ENCODE assay signal across 1 cellular context in the genomic region with DNA sequence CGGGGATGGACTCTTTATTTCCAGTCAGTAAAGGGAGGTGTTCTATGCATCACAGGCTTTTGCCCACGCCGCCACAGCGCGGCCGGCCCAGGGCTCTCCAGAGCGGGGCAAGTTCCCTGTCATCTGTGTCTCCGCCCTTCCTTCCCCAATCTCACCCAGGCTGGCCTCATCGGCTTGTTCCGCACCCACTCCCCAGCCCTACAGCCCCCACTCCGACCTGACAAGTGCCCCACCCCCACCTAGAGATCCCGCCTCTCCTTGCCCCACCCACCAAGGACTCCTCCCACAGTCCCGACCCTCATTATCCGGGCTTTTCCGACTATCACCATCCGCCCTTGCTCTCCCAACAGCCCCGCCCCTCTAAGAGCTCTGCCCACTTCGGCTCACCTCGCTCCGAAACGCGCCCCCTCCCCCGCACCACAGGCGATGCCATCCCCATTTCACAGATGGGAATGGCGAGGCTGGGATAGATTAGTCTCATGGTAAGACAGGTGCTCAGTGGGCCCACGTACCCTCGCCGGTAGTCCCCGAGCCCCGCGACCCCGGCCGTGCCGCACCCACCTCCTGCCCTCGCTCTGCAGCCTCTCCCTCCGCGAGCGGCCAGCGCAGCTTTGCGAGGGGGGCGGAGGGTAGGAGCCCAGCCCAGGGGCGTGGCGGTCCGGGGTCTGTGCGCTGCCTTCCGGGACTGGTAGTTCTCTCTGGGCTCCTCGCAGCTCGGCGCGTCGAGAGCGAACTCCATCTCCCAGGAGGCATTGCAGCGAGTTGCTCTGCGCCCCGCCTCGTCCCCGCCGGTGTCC.
TF ChIP-seq lines count a peak whose summit lies in the region.

A gene with protein sequence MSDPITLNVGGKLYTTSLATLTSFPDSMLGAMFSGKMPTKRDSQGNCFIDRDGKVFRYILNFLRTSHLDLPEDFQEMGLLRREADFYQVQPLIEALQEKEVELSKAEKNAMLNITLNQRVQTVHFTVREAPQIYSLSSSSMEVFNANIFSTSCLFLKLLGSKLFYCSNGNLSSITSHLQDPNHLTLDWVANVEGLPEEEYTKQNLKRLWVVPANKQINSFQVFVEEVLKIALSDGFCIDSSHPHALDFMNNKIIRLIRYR (minus strand): TSS at position 615 of the 797 bp plus-strand sequence. CDS start 14,072 bp downstream, outside the sequence.

TF ChIP-seq in HepG2, 621 proteins besides CTCF, POLR2A, EP300 and RAD21 (continued from another document and continues in another):
- TF ChIP-seq FIP1L1 (IDR thresholded peaks at IDR 0.05; ENCODE audit: borderline replicate concordance, insufficient read depth, low read depth, low read length) (no peak), ZNF746 (CRISPR knock-in tag; IDR thresholded peaks at IDR 0.05) (peak; percentile 66; the same call in 1 of the 2 replicates), GATA4 (IDR thresholded peaks at IDR 0.05; ENCODE audit: borderline replicate concordance, low read depth) (no peak), JUND (CRISPR knock-in tag; IDR thresholded peaks at IDR 0.05) (no peak), STAT5B (CRISPR knock-in tag; IDR thresholded peaks at IDR 0.05) (no peak), ZNF350 (CRISPR knock-in tag; IDR thresholded peaks at IDR 0.05; ENCODE audit: borderline replicate concordance, low read depth) (peak; percentile 62; the same call in 1 of the 2 replicates), ZNF224 (CRISPR knock-in tag; IDR thresholded peaks at IDR 0.05) (no peak), MLLT10 (CRISPR knock-in tag; IDR thresholded peaks at IDR 0.05) (no peak), ZNF780A (CRISPR knock-in tag; IDR thresholded peaks at IDR 0.05) (0 out of 2 replicates have a peak, but pooled peaks have one; percentile 32), ZNF792 (CRISPR knock-in tag; IDR thresholded peaks at IDR 0.05) (peak; percentile 77), SAFB2 (CRISPR knock-in tag; IDR thresholded peaks at IDR 0.05; ENCODE audit: borderline replicate concordance, low read depth) (peak; percentile 71; the same call in 1 of the 2 replicates), NFKB2 (CRISPR knock-in tag; IDR thresholded peaks at IDR 0.05; ENCODE audit: borderline replicate concordance) (no peak), STAG1 (CRISPR knock-in tag; IDR thresholded peaks at IDR 0.05) (no peak), POGZ (CRISPR knock-in tag; IDR thresholded peaks at IDR 0.05) (peak; percentile 90), ZFP62 (CRISPR knock-in tag; IDR thresholded peaks at IDR 0.05) (no peak), NFIB (CRISPR knock-in tag; IDR thresholded peaks at IDR 0.05; ENCODE audit: borderline replicate concordance) (no peak), RBAK (CRISPR knock-in tag; IDR thresholded peaks at IDR 0.05) (no peak), FOXA1 (IDR thresholded peaks at IDR 0.05) (no peak), FOXA1 (CRISPR knock-in tag; IDR thresholded peaks at IDR 0.05) (no peak), BHLHE40 (IDR thresholded peaks at IDR 0.05; ENCODE audit: low read length) (no peak), ELF4 (CRISPR knock-in tag; IDR thresholded peaks at IDR 0.05; ENCODE audit: borderline replicate concordance) (no peak), ZNF253 (CRISPR knock-in tag; IDR thresholded peaks at IDR 0.05; ENCODE audit: borderline replicate concordance) (no peak)
- TF ChIP-seq, protein P1, sequence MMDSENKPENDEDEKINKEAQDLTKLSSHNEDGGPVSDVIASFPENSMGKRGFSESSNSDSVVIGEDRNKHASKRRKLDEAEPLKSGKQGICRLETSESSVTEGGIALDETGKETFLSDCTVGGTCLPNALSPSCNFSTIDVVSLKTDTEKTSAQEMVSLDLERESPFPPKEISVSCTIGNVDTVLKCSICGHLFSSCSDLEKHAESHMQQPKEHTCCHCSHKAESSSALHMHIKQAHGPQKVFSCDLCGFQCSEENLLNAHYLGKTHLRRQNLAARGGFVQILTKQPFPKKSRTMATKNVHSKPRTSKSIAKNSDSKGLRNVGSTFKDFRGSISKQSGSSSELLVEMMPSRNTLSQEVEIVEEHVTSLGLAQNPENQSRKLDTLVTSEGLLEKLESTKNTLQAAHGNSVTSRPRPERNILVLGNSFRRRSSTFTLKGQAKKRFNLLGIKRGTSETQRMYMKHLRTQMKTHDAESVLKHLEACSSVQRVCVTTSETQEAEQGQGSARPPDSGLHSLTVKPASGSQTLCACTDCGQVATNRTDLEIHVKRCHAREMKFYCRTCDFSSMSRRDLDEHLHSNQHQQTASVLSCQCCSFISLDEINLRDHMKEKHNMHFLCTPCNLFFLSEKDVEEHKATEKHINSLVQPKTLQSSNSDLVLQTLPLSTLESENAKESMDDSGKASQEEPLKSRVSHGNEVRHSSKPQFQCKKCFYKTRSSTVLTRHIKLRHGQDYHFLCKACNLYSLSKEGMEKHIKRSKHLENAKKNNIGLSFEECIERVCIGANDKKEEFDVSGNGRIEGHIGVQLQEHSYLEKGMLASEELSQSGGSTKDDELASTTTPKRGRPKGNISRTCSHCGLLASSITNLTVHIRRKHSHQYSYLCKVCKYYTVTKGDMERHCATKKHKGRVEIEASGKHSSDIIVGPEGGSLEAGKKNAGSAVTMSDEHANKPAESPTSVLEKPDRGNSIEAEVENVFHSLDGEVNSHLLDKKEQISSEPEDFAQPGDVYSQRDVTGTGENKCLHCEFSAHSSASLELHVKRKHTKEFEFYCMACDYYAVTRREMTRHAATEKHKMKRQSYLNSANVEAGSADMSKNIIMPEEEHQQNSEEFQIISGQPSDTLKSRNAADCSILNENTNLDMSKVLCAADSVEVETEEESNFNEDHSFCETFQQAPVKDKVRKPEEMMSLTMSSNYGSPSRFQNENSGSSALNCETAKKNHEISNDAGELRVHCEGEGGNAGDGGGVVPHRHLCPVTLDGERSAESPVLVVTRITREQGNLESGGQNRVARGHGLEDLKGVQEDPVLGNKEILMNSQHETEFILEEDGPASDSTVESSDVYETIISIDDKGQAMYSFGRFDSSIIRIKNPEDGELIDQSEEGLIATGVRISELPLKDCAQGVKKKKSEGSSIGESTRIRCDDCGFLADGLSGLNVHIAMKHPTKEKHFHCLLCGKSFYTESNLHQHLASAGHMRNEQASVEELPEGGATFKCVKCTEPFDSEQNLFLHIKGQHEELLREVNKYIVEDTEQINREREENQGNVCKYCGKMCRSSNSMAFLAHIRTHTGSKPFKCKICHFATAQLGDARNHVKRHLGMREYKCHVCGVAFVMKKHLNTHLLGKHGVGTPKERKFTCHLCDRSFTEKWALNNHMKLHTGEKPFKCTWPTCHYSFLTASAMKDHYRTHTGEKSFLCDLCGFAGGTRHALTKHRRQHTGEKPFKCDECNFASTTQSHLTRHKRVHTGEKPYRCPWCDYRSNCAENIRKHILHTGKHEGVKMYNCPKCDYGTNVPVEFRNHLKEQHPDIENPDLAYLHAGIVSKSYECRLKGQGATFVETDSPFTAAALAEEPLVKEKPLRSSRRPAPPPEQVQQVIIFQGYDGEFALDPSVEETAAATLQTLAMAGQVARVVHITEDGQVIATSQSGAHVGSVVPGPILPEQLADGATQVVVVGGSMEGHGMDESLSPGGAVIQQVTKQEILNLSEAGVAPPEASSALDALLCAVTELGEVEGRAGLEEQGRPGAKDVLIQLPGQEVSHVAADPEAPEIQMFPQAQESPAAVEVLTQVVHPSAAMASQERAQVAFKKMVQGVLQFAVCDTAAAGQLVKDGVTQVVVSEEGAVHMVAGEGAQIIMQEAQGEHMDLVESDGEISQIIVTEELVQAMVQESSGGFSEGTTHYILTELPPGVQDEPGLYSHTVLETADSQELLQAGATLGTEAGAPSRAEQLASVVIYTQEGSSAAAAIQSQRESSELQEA (CRISPR knock-in tag; IDR thresholded peaks at IDR 0.05; ENCODE audit: not compliant biosample characterization), result no peak
- TF ChIP-seq, protein P2, sequence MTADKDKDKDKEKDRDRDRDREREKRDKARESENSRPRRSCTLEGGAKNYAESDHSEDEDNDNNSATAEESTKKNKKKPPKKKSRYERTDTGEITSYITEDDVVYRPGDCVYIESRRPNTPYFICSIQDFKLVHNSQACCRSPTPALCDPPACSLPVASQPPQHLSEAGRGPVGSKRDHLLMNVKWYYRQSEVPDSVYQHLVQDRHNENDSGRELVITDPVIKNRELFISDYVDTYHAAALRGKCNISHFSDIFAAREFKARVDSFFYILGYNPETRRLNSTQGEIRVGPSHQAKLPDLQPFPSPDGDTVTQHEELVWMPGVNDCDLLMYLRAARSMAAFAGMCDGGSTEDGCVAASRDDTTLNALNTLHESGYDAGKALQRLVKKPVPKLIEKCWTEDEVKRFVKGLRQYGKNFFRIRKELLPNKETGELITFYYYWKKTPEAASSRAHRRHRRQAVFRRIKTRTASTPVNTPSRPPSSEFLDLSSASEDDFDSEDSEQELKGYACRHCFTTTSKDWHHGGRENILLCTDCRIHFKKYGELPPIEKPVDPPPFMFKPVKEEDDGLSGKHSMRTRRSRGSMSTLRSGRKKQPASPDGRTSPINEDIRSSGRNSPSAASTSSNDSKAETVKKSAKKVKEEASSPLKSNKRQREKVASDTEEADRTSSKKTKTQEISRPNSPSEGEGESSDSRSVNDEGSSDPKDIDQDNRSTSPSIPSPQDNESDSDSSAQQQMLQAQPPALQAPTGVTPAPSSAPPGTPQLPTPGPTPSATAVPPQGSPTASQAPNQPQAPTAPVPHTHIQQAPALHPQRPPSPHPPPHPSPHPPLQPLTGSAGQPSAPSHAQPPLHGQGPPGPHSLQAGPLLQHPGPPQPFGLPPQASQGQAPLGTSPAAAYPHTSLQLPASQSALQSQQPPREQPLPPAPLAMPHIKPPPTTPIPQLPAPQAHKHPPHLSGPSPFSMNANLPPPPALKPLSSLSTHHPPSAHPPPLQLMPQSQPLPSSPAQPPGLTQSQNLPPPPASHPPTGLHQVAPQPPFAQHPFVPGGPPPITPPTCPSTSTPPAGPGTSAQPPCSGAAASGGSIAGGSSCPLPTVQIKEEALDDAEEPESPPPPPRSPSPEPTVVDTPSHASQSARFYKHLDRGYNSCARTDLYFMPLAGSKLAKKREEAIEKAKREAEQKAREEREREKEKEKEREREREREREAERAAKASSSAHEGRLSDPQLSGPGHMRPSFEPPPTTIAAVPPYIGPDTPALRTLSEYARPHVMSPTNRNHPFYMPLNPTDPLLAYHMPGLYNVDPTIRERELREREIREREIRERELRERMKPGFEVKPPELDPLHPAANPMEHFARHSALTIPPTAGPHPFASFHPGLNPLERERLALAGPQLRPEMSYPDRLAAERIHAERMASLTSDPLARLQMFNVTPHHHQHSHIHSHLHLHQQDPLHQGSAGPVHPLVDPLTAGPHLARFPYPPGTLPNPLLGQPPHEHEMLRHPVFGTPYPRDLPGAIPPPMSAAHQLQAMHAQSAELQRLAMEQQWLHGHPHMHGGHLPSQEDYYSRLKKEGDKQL (CRISPR knock-in tag; IDR thresholded peaks at IDR 0.05; ENCODE audit: low read depth), result 0 out of 2 replicates have a peak, but pooled peaks have one; percentile 19
- TF ChIP-seq, protein P3, sequence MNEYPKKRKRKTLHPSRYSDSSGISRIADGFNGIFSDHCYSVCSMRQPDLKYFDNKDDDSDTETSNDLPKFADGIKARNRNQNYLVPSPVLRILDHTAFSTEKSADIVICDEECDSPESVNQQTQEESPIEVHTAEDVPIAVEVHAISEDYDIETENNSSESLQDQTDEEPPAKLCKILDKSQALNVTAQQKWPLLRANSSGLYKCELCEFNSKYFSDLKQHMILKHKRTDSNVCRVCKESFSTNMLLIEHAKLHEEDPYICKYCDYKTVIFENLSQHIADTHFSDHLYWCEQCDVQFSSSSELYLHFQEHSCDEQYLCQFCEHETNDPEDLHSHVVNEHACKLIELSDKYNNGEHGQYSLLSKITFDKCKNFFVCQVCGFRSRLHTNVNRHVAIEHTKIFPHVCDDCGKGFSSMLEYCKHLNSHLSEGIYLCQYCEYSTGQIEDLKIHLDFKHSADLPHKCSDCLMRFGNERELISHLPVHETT (CRISPR knock-in tag; conservative IDR thresholded peaks at IDR 0.05), result no peak
- TF ChIP-seq, protein P4, sequence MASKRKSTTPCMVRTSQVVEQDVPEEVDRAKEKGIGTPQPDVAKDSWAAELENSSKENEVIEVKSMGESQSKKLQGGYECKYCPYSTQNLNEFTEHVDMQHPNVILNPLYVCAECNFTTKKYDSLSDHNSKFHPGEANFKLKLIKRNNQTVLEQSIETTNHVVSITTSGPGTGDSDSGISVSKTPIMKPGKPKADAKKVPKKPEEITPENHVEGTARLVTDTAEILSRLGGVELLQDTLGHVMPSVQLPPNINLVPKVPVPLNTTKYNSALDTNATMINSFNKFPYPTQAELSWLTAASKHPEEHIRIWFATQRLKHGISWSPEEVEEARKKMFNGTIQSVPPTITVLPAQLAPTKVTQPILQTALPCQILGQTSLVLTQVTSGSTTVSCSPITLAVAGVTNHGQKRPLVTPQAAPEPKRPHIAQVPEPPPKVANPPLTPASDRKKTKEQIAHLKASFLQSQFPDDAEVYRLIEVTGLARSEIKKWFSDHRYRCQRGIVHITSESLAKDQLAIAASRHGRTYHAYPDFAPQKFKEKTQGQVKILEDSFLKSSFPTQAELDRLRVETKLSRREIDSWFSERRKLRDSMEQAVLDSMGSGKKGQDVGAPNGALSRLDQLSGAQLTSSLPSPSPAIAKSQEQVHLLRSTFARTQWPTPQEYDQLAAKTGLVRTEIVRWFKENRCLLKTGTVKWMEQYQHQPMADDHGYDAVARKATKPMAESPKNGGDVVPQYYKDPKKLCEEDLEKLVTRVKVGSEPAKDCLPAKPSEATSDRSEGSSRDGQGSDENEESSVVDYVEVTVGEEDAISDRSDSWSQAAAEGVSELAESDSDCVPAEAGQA (IDR thresholded peaks at IDR 0.05; ENCODE audit: low read depth), result no peak
- TF ChIP-seq, protein P4 (CRISPR knock-in tag; IDR thresholded peaks at IDR 0.05; ENCODE audit: borderline replicate concordance), result no peak
- TF ChIP-seq, protein P5, sequence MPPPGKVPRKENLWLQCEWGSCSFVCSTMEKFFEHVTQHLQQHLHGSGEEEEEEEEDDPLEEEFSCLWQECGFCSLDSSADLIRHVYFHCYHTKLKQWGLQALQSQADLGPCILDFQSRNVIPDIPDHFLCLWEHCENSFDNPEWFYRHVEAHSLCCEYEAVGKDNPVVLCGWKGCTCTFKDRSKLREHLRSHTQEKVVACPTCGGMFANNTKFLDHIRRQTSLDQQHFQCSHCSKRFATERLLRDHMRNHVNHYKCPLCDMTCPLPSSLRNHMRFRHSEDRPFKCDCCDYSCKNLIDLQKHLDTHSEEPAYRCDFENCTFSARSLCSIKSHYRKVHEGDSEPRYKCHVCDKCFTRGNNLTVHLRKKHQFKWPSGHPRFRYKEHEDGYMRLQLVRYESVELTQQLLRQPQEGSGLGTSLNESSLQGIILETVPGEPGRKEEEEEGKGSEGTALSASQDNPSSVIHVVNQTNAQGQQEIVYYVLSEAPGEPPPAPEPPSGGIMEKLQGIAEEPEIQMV (CRISPR knock-in tag; IDR thresholded peaks at IDR 0.05; ENCODE audit: low read depth), result no peak; the same call in none of the 2 replicates
